In genomic region chr6:26251354-26252081, GRCh38 we compare ENCODE assay signal across 8 cellular contexts.
DNase-seq lines count a peak whose midpoint lies in the region; ATAC-seq, FAIRE-seq and TF ChIP-seq lines count a peak whose summit lies in the region.

No MANE protein-coding gene starts in this region.

- 0 to 1% methylated on average over 30 to 32 of the region's 32 CpGs for whole genome bisulfite sequencing in ectodermal cell, 2 experiments

- H3K4me3 ChIP-seq in ectodermal cell (ENCODE audit: insufficient read depth, low read depth, low read length) (peak overlapping the region; percentile 70), lower lobe of right lung (peak overlapping the region; percentile 58)

- no peak for DNase-seq in GM18507 (ENCODE audit: extremely low spot score, insufficient read length, low read depth)
- DNase-seq in NCI-H2227 (lab: John Stamatoyannopoulos, UW; ENCODE audit: unreplicated experiment): peak; percentile 93
- peak; percentile 78 for DNase-seq in activated CD4-positive, alpha-beta T cell treated with anti-CD3 and anti-CD28 coated beads for 48 hours
- DNase-seq in lower lobe of right lung: peak; percentile 67

- FAIRE-seq in GM18507 (lab: Jason Lieb, UNC): peak; percentile 93

- H3K27me3 ChIP-seq in ectodermal cell (ENCODE audit: control insufficient read depth, insufficient read depth, low read length, poor library complexity, severe bottlenecking) (no peaks in the 10 kb centered on the region), lower lobe of right lung (ENCODE audit: low read depth) (peaks cover 57% of the 10 kb centered on the region)

- no peaks in the 10 kb centered on the region for H3K36me3 ChIP-seq in ectodermal cell (ENCODE audit: control insufficient read depth, insufficient read depth, low read length)
- no peaks in the 10 kb centered on the region for H3K36me3 ChIP-seq in lower lobe of right lung

- H3K4me3 Mint-ChIP-seq in stimulated activated memory B cell treated with anti-CD40 and anti-IgM and Interleukin-4, amounts not matched to agents 10 μg/mL and 1 μg/mL and 100 μg/mL, for 72 hours: peak overlapping the region; percentile 82

- H3K27me3 Mint-ChIP-seq in stimulated activated memory B cell treated with anti-CD40 and anti-IgM and Interleukin-4, amounts not matched to agents 10 μg/mL and 1 μg/mL and 100 μg/mL, for 72 hours: no peaks in the 10 kb centered on the region

- H3K36me3 Mint-ChIP-seq in stimulated activated memory B cell treated with anti-CD40 and anti-IgM and Interleukin-4, amounts not matched to agents 10 μg/mL and 1 μg/mL and 100 μg/mL, for 72 hours: peaks cover 5% of the 10 kb centered on the region

- peaks cover 32% of the 10 kb centered on the region for H3K4me1 Mint-ChIP-seq in stimulated activated memory B cell treated with anti-CD40 and anti-IgM and Interleukin-4, amounts not matched to agents 10 μg/mL and 1 μg/mL and 100 μg/mL, for 72 hours

- H3K4me1 ChIP-seq in ectodermal cell (ENCODE audit: control insufficient read depth, insufficient read depth, low read length) (no peaks in the 10 kb centered on the region), lower lobe of right lung (peaks cover 18% of the 10 kb centered on the region)

- H3K27ac ChIP-seq in ectodermal cell (ENCODE audit: insufficient read depth, low read depth, low read length, poor library complexity, severe bottlenecking): peak overlapping the region; percentile 87
- H3K27ac ChIP-seq in lower lobe of right lung: peak overlapping the region; percentile 77

- intact Hi-C loops in lower lobe of right lung (cut with DNase I): no loop called here

- peak overlapping the region; percentile 81 for H3K27ac Mint-ChIP-seq in stimulated activated memory B cell treated with anti-CD40 and anti-IgM and Interleukin-4, amounts not matched to agents 10 μg/mL and 1 μg/mL and 100 μg/mL, for 72 hours

- peak; percentile 42 for ATAC-seq in HG02981 (IDR thresholded peaks at IDR 0.05; ENCODE audit: unreplicated experiment)
- peak; percentile 57 to 72 for ATAC-seq in lower lobe of right lung
- peak; percentile 75 for ATAC-seq in stimulated activated memory B cell treated with anti-CD40 and anti-IgM and Interleukin-4, amounts not matched to agents 10 μg/mL and 1 μg/mL and 100 μg/mL, for 72 hours
- no peak for ATAC-seq in HG03520 (IDR thresholded peaks at IDR 0.05; ENCODE audit: unreplicated experiment)

- no peaks in the 10 kb centered on the region for H3K9me3 ChIP-seq in ectodermal cell (ENCODE audit: control insufficient read depth, low read length)
- H3K9me3 ChIP-seq in lower lobe of right lung: no peaks in the 10 kb centered on the region

- TF ChIP-seq CTCF in lower lobe of right lung (IDR thresholded peaks at IDR 0.05): no peak

- no peaks in the 10 kb centered on the region for H3K9me3 Mint-ChIP-seq in stimulated activated memory B cell treated with anti-CD40 and anti-IgM and Interleukin-4, amounts not matched to agents 10 μg/mL and 1 μg/mL and 100 μg/mL, for 72 hours
